Comparison of ENCODE assay signal across 17 cellular contexts in the genomic region with DNA sequence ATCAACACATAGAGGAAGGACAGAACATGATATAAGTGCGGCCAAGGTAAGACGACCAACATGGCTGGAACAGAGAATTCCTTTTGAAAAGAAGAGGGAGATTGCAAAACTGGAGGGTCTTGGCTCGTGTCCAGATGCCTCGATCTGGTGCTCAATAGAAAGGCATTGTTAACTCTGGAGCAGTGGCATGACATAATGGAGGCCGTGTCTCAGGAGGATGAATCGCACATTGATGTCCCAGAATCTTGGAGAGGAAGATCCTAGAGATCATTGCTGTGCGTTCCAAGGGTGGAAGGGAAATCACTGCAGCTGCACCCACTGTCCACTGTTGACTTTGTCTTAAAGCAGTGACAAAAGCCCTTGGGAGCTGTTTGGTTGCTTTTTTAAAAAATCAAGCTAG. TPM values are rescaled to one million over a fixed set of nuclear protein-coding genes. Genes with fewer than 3 reads are reported as not detected.
DNase-seq lines count a peak whose midpoint lies in the region; TF ChIP-seq lines count a peak whose summit lies in the region.
"Had no signal": no experiment of that assay in that cellular context is flagged by ENCODE, and none has a peak within 500 bp of the region (broad histone marks: within the 10 kb centered on the region; RNA-seq: fewer than 3 reads in every experiment).

No MANE protein-coding gene starts in this region.

- no peak for TF ChIP-seq CTCF in thyroid gland (IDR thresholded peaks at IDR 0.05)

- no peaks in the 10 kb centered on the region for H3K9me3 ChIP-seq in thyroid gland

- 46 to 60% methylated on average over 7 of the region's 7 CpGs for WGBS in thyroid gland, 2 donors

- peak overlapping the region; percentile 97 for H3K27ac ChIP-seq in caudate nucleus (ENCODE audit: low read depth, low read length)
- peak overlapping the region; percentile 52 to 63 (median 61) for H3K27ac ChIP-seq in thyroid gland
- H3K27ac ChIP-seq: RWPE1 had no signal

- DNase-seq in NCI-H748 (lab: John Stamatoyannopoulos, UW; ENCODE audit: unreplicated experiment) (peak; percentile 37), NCI-H748 treated with DMSO at 0.1 percent for 48 hours (lab: John Stamatoyannopoulos, UW) (no peak), caudate nucleus (lab: John Stamatoyannopoulos, UW) (peak in 59 of 61 donors; percentile 22 to 94 (median 79)), inferior parietal cortex (ENCODE audit: extremely low spot score) (peak; percentile 91), thyroid gland (peak; percentile 41 to 63), DMS153 treated with DMSO at 0.1 percent for 48 hours (lab: John Stamatoyannopoulos, UW; ENCODE audit: unreplicated experiment) (no peak), GM03348 (ENCODE audit: low spot score) (no peak), COR-L47 (lab: John Stamatoyannopoulos, UW) (no peak)
- DNase-seq: activated CD4-positive, alpha-beta T cell treated with anti-CD3 and anti-CD28 coated beads, Interleukin-2, amount 10 ng/mL, durations not matched to agents 7 days and 5 days; activated T-cell treated with anti-CD3 and anti-CD28 coated beads, Interleukin-2, amount 50 U/mL, for 72 hours; CD8-positive, alpha-beta memory T cell; naive thymus-derived CD4-positive, alpha-beta T cell; NCI-H1417 treated with DMSO at 0.1 percent for 48 hours; NCI-H524; stimulated activated naive CD4-positive, alpha-beta T cell; T1000 had no signal

- no peak overlapping the region for H3K4me3 ChIP-seq in thyroid gland (replicated peaks in 1 of 3)

- no peak for TF ChIP-seq POLR2A in thyroid gland (IDR thresholded peaks at IDR 0.05)

- H3K4me1 ChIP-seq in thyroid gland: peaks cover 32 to 65% of the 10 kb centered on the region in 2 donors

- intact Hi-C loops in thyroid gland (cut with DNase I): no loop called here

- H3K27me3 ChIP-seq in thyroid gland: no peaks in the 10 kb centered on the region

- H3K36me3 ChIP-seq in thyroid gland: no peaks in the 10 kb centered on the region

RNA-seq across cellular contexts. Expression of a gene that starts 30.9 kb away (rescaled TPM):
- total RNA-seq in thyroid gland: 100 to 1,000 TPM in 3 of 4 donors, 10 to 100 TPM in 1; 68.1 to 115 (median 105) TPM

Comparison
In these comparisons a context has a peak if more than half of its experiments do, and no peak if none do; other contexts are left out.
1. DNase-seq: peak in NCI-H748 (single experiment), caudate nucleus (59 of 61), inferior parietal cortex (single experiment) and thyroid gland (2 of 2); none in NCI-H748 treated with DMSO at 0.1 percent for 48 hours (single experiment), DMS153 treated with DMSO at 0.1 percent for 48 hours (single experiment), GM03348 (single experiment) and COR-L47 (single experiment).